In the genomic region with DNA sequence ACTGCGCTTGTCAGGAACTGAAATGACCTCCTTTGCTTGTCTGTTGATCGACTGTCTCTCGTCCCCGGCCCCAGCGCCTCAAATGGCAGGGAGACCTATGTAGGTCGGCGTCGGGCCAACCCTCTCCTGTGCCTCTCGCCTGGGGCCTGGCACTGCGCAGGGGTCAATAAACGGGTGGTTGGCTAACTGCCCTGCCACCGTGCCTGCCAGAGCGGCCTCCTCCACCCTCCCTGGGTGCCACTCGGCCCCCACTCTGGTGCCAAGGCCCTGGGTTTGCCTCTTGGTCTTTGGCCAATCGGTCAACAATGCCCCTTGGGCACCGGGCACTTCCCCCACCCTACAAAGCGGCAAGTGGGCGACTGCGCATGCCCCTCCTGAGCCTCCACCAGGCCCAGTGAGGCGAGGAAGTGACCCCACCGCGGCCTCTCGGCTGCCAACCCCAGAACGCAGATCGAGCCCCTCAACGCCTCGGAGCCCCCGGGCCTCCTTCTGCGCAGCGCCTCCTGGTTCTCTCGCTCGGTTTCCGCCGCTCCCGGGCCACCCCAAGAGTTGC, we compare ENCODE assay signal across 8 cellular contexts. TPM values are rescaled to one million over a fixed set of nuclear protein-coding genes. Genes with fewer than 3 reads are reported as not detected.
A peak's percentile ranks its signal among the peaks of the same experiment; 100 is the strongest.
DNase-seq lines count a peak whose midpoint lies in the region; ATAC-seq and TF ChIP-seq lines count a peak whose summit lies in the region.

No MANE protein-coding gene starts in this region.

- intact Hi-C loops in PC-3 (cut with micrococcal nuclease), result no loop called here

- TSS peak; percentile 54 for BruUV-seq in PC-3 (replicated peaks; lab: Mats Ljungman, UMichigan)

- peak overlapping the region; percentile 91 for H3K4me2 ChIP-seq in PC-3 (ENCODE audit: low read length)

- H3K36me3 Mint-ChIP-seq in activated naive CD4-positive, alpha-beta T cell treated with anti-CD3 and anti-CD28 coated beads, Interleukin-2, amount 50 U/mL, for 24 hours, result peaks cover 6% of the 10 kb centered on the region
- H3K36me3 Mint-ChIP-seq in glutamatergic neuron (ENCODE audit: unreplicated experiment), result peaks cover 4% of the 10 kb centered on the region

- peak overlapping the region; percentile 98 for H3K9ac ChIP-seq in PC-3 (ENCODE audit: low read length)

- H4K20me1 ChIP-seq in PC-3 (ENCODE audit: low read length), result peaks cover 7% of the 10 kb centered on the region; the same call in 1 of the 2 replicates

- no peak; the same call in 1 of the 2 replicates for TF ChIP-seq CTCF in PC-3 (conservative IDR thresholded peaks at IDR 0.05; ENCODE audit: low read depth, low read length)
- TF ChIP-seq CTCF in glutamatergic neuron (IDR thresholded peaks at IDR 0.05; ENCODE audit: partially characterized antibody, unreplicated experiment), result no peak

- H3K9me3 Mint-ChIP-seq in activated naive CD4-positive, alpha-beta T cell treated with anti-CD3 and anti-CD28 coated beads, Interleukin-2, amount 50 U/mL, for 24 hours, result no peaks in the 10 kb centered on the region
- peaks cover 5% of the 10 kb centered on the region for H3K9me3 Mint-ChIP-seq in glutamatergic neuron (ENCODE audit: unreplicated experiment)

- H2AFZ ChIP-seq in PC-3 (ENCODE audit: low read length), result peak overlapping the region; percentile 91

- no peaks in the 10 kb centered on the region for H3K27me3 Mint-ChIP-seq in activated naive CD4-positive, alpha-beta T cell treated with anti-CD3 and anti-CD28 coated beads, Interleukin-2, amount 50 U/mL, for 24 hours
- peaks cover 3% of the 10 kb centered on the region for H3K27me3 Mint-ChIP-seq in glutamatergic neuron (ENCODE audit: unreplicated experiment)

- H3K27ac Mint-ChIP-seq in activated naive CD4-positive, alpha-beta T cell treated with anti-CD3 and anti-CD28 coated beads, Interleukin-2, amount 50 U/mL, for 24 hours, result peak overlapping the region; percentile 88
- H3K27ac Mint-ChIP-seq in glutamatergic neuron (ENCODE audit: unreplicated experiment), result peak overlapping the region; percentile 93

- CTCF ChIA-PET in PC-3 (lab: Charles Lee), result no interaction called here

- peak; percentile 41 for ATAC-seq in GM19023 (IDR thresholded peaks at IDR 0.05; ENCODE audit: unreplicated experiment)
- ATAC-seq in HG03196 (IDR thresholded peaks at IDR 0.05; ENCODE audit: unreplicated experiment), result peak; percentile 37
- peak; percentile 69 for ATAC-seq in PC-3

- H3K4me1 Mint-ChIP-seq in activated naive CD4-positive, alpha-beta T cell treated with anti-CD3 and anti-CD28 coated beads, Interleukin-2, amount 50 U/mL, for 24 hours, result peaks cover 43% of the 10 kb centered on the region
- peaks cover 3% of the 10 kb centered on the region for H3K4me1 Mint-ChIP-seq in glutamatergic neuron (ENCODE audit: low read depth, unreplicated experiment)

- no peaks in the 10 kb centered on the region for H3K27me3 ChIP-seq in PC-3 (ENCODE audit: low read length)

- peak overlapping the region; percentile 73 for H3K27ac ChIP-seq in PC-3 (ENCODE audit: low read length)

- H3K4me1 ChIP-seq in PC-3 (ENCODE audit: insufficient read depth, low read length), result peaks cover 4% of the 10 kb centered on the region; the same call in 1 of the 2 replicates

- peak; percentile 68 for DNase-seq in CD1c-positive myeloid dendritic cell (ENCODE audit: extremely low spot score)
- peak; percentile 67 for DNase-seq in PC-3
- DNase-seq in glutamatergic neuron, result peak; percentile 56
- DNase-seq in nucleus accumbens (lab: John Stamatoyannopoulos, UW), result peak in 54 of 56 donors; percentile 27 to 92 (median 72)
- DNase-seq in NOMO-1 treated with dmso at 0.1 percent for 144 hours (lab: John Stamatoyannopoulos, UW; ENCODE audit: unreplicated experiment), result no peak

- H3K4me3 Mint-ChIP-seq in activated naive CD4-positive, alpha-beta T cell treated with anti-CD3 and anti-CD28 coated beads, Interleukin-2, amount 50 U/mL, for 24 hours, result peak overlapping the region; percentile 93
- H3K4me3 Mint-ChIP-seq in glutamatergic neuron (ENCODE audit: unreplicated experiment), result peak overlapping the region; percentile 93

- H3K79me2 ChIP-seq in PC-3 (ENCODE audit: low read length), result peaks cover 52% of the 10 kb centered on the region

- H3K36me3 ChIP-seq in PC-3 (ENCODE audit: low read depth, low read length), result peaks cover 21% of the 10 kb centered on the region

- POLR2A ChIA-PET in PC-3 (lab: Charles Lee; ENCODE audit: unreplicated experiment), result no interaction called here

- peak overlapping the region; percentile 86 for H3K4me3 ChIP-seq in PC-3 (ENCODE audit: low read length)

- no peaks in the 10 kb centered on the region for H3K9me2 ChIP-seq in PC-3 (replicated peaks; ENCODE audit: low read length)

- H3K9me3 ChIP-seq in PC-3 (ENCODE audit: low read length), result no peaks in the 10 kb centered on the region

- no peaks in the 10 kb centered on the region for H3F3A ChIP-seq in PC-3 (ENCODE audit: low read length, unreplicated experiment)

RNA-seq across cellular contexts. Expression of a gene that starts 1.1 kb away (rescaled TPM):
- total RNA-seq in PC-3 (2014; rRNA removed), result 151 and 184 TPM in 2 replicates
- 44.1 TPM for total RNA-seq in glutamatergic neuron (ENCODE audit: unreplicated experiment)

RNA-seq across cellular contexts. Expression of a gene that starts 15.2 kb away (rescaled TPM):
- total RNA-seq in PC-3 (2014; rRNA removed) (2.4 and 4.1 TPM in 2 replicates), glutamatergic neuron (ENCODE audit: unreplicated experiment) (not detected)

RNA-seq across cellular contexts. Expression of a gene that starts 41.7 kb away (rescaled TPM):
- total RNA-seq in PC-3 (2014; rRNA removed) (53.2 and 65.9 TPM in 2 replicates), glutamatergic neuron (ENCODE audit: unreplicated experiment) (56.1 TPM)
